In the genomic region with DNA sequence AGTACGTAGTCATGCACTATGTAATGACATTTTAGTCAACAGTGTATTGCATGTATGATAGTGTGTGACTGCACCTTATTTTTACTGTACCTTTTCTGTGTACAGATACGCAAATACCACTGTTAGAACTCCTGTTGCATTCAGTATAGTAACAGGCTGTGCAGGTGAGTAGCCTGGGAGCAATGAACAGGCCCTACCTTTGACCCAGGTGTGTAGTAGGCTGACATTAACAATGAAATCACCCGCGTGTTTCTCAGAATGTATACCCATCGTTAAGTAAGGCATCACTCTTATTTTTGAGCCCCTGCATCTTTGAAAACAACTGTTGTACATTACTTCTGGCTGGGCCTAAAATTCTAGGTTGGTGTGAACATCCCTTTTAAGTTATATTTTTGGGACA, we compare ENCODE assay signal across 14 cellular contexts.
"Had no signal": no experiment of that assay in that cellular context is flagged by ENCODE, and none has a peak within 500 bp of the region (broad histone marks: within the 10 kb centered on the region; RNA-seq: fewer than 3 reads in every experiment).

No MANE protein-coding gene starts in this region.

- H3K9me3 Mint-ChIP-seq: neural progenitor cell had no signal

- ATAC-seq: activated CD8-positive, alpha-beta T cell treated with anti-CD3 and anti-CD28 coated beads, Interleukin-2, amount 10 ng/mL, durations not matched to agents 7 days and 5 days; foreskin keratinocyte had no signal

- H3K27ac ChIP-seq: ascending aorta, breast epithelium, foreskin keratinocyte, neural progenitor cell, parathyroid adenoma had no signal

- H3K36me3 ChIP-seq: neural progenitor cell had no signal

- H3K4me1 ChIP-seq: ascending aorta, breast epithelium, neural progenitor cell, parathyroid adenoma had no signal

- H3K4me1 Mint-ChIP-seq: neural progenitor cell had no signal

- H3K27ac Mint-ChIP-seq: activated CD8-positive, alpha-beta T cell treated with anti-CD3 and anti-CD28 coated beads, Interleukin-2, amount 10 ng/mL, durations not matched to agents 7 days and 5 days; neural progenitor cell had no signal

- H3K27me3 ChIP-seq: ascending aorta, breast epithelium, foreskin keratinocyte, neural progenitor cell had no signal

- DNase-seq: activated CD4-positive, alpha-beta T cell treated with anti-CD3 and anti-CD28 coated beads for 48 hours; activated CD8-positive, alpha-beta memory T cell treated with anti-CD3 and anti-CD28 coated beads, Interleukin-2, amount 50 U/mL, for 4 hours; activated CD8-positive, alpha-beta T cell treated with anti-CD3 and anti-CD28 coated beads, Interleukin-2, amount 10 ng/mL, durations not matched to agents 7 days and 5 days; cerebellar nuclear complex; effector CD8-positive, alpha-beta T cell; foreskin keratinocyte; stimulated activated CD4-positive, alpha-beta T cell treated with anti-CD3 and anti-CD28 coated beads, Interleukin-2, amount 100 ng/mL, for 48 hours; stimulated activated naive CD4-positive, alpha-beta T cell; T-helper 2 cell; trophoblast cell had no signal

- H3K4me3 ChIP-seq: ascending aorta, breast epithelium, neural progenitor cell had no signal

- H3K4me3 Mint-ChIP-seq: activated CD8-positive, alpha-beta T cell treated with anti-CD3 and anti-CD28 coated beads, Interleukin-2, amount 10 ng/mL, durations not matched to agents 7 days and 5 days; neural progenitor cell had no signal

- H3K9me3 ChIP-seq: ascending aorta, breast epithelium had no signal
